ENCODE assay signal across 8 cellular contexts in genomic region chr4:150209140-150209829, GRCh38.
DNase-seq lines count a peak whose midpoint lies in the region; ATAC-seq, FAIRE-seq and TF ChIP-seq lines count a peak whose summit lies in the region.

No MANE protein-coding gene starts in this region.

- 79 to 81% methylated on average over 6 of the region's 6 CpGs for WGBS in body of pancreas, 2 donors
- WGBS in aorta, 2 donors = 56 to 57% methylated on average over 6 of the region's 6 CpGs
- WGBS in suprapubic skin = 84% methylated on average over 6 of the region's 6 CpGs

- TF ChIP-seq POLR2A in body of pancreas (IDR thresholded peaks at IDR 0.05) (no peak), suprapubic skin (IDR thresholded peaks at IDR 0.05) (no peak)

- ATAC-seq in body of pancreas (peak; percentile 39), left lobe of liver (peak; percentile 64), aorta (ENCODE audit: low FRiP score) (peak; percentile 71)

- TF ChIP-seq CTCF in D721Med (IDR thresholded peaks at IDR 0.05; ENCODE audit: insufficient read depth, missing control alignments) = peak; percentile 75
- TF ChIP-seq CTCF in GM20000 (IDR thresholded peaks at IDR 0.05; ENCODE audit: extremely low read depth, missing control alignments) = peak; percentile 32
- TF ChIP-seq CTCF in body of pancreas (IDR thresholded peaks at IDR 0.05) = peak in 6 of 7 experiments; percentile 26 to 62 (median 48)
- peak in 1 of 2 donors; percentile 20 for TF ChIP-seq CTCF in suprapubic skin (IDR thresholded peaks at IDR 0.05)

- no peak overlapping the region for H3K27ac ChIP-seq in body of pancreas
- no peak overlapping the region for H3K27ac ChIP-seq in aorta (ENCODE audit: low read depth in 1 of 2, low read length in 2 of 2)
- H3K27ac ChIP-seq in suprapubic skin = no peak overlapping the region

- intact Hi-C loops in body of pancreas (cut with DNase I) (loop anchor here (5.0 kb wide), 1 partner anchor 197 kb away; no protein-coding TSS in a partner anchor), aorta (cut with DNase I) (loop anchor here in 1 of 2 donors (10.0 kb wide), 1 partner anchor 124 kb away; no protein-coding TSS in a partner anchor)

- H3K4me1 ChIP-seq in body of pancreas (peaks cover 20% of the 10 kb centered on the region), aorta (ENCODE audit: control insufficient read depth in 1 of 2, insufficient read depth in 2 of 2, low read length in 2 of 2) (peaks cover 0 to 3% of the 10 kb centered on the region in 2 donors), suprapubic skin (peaks cover 8% of the 10 kb centered on the region)

- H3K4me3 ChIP-seq in body of pancreas (no peak overlapping the region), aorta (ENCODE audit: low read length in 2 of 2) (no peak overlapping the region), suprapubic skin (no peak overlapping the region)

- no peak for FAIRE-seq in D721Med (lab: Jason Lieb, UNC)

- H3K9me3 ChIP-seq in body of pancreas = no peaks in the 10 kb centered on the region
- no peaks in the 10 kb centered on the region for H3K9me3 ChIP-seq in aorta (ENCODE audit: control insufficient read depth, low read length)
- no peaks in the 10 kb centered on the region for H3K9me3 ChIP-seq in suprapubic skin

- H3K36me3 ChIP-seq in body of pancreas (replicated peaks in 1 of 2; ENCODE audit: insufficient read depth in 1 of 2, low read depth in 2 of 2) (no peaks in the 10 kb centered on the region), aorta (ENCODE audit: control insufficient read depth in 1 of 2, insufficient read depth in 2 of 2, low read length in 1 of 2) (no peaks in the 10 kb centered on the region), suprapubic skin (no peaks in the 10 kb centered on the region)

- TF ChIP-seq EP300 in suprapubic skin (IDR thresholded peaks at IDR 0.05) = no peak

- H3K27me3 ChIP-seq in body of pancreas (no peaks in the 10 kb centered on the region), aorta (ENCODE audit: control insufficient read depth in 1 of 2, insufficient read depth in 2 of 2, low read length in 1 of 2) (no peaks in the 10 kb centered on the region), suprapubic skin (no peaks in the 10 kb centered on the region)

- DNase-seq in D721Med (ENCODE audit: insufficient read length, low spot score) (no peak), GM20000 (ENCODE audit: low spot score) (peak; percentile 63), MV-4-11 (lab: John Stamatoyannopoulos, UW) (peak; percentile 18), body of pancreas (peak; percentile 51 to 82 (median 70)), left lobe of liver (ENCODE audit: low spot score) (no peak), aorta (peak; percentile 76 to 89), suprapubic skin (ENCODE audit: low spot score in 2 of 2) (no peak)
- DNase-seq in activated T-cell treated with anti-CD3 and anti-CD28 coated beads, Interleukin-2, amount 50 U/mL, for 1 hour = no peak

Comparison
In these comparisons a context has a peak if more than half of its experiments do, and no peak if none do; other contexts are left out.
1. DNase-seq: peak in GM20000 (single experiment), MV-4-11 (single experiment), body of pancreas (4 of 4) and aorta (2 of 2); none in D721Med (single experiment), left lobe of liver (single experiment), suprapubic skin (0 of 2) and activated T-cell treated with anti-CD3 and anti-CD28 coated beads, Interleukin-2, amount 50 U/mL, for 1 hour (single experiment).
2. Peak in every context shown above with its lines, with median percentiles within 50 percentile points of each other: ATAC-seq.